Comparison of ENCODE assay signal across 1 cellular context in the genomic region with DNA sequence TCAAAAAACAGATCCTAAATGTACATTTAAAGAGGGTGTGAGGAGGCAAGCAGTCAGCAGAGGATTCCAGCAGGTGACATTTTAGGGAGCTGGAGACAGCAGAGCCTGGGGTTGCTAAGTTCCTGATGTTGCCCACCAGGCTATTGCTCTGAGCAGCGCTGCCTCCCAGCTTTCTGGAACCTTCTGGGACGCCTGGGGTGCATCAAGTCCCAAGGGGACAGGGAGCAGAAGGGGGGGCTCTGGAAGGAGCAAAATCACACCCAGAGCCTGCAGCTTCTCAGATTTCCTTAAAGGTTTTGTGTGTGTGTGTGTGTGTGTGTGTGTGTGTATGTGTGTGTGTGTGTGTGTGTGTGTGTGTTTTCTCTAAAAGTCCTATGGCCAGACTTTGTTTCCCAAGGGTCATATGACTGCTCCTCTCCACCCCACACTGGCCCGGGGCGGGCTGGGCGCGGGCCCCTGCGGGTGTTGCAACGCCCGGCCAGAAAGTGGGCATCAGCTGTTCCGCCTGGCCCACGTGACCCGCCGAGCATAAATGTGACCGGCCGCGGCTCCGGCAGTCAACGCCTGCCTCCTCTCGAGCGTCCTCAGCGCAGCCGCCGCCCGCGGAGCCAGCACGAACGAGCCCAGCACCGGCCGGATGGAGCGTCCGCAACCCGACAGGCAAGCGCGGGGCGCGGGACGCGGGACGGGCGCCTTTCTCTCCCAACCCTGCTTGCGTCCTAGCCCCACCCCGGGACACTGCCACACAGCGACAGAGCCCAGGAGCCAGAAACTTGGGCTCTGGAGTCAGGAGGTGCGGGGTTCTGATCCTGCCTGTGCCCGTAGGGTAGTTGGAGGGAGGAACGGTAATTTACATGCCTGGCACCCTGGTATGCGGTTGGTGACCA.
TF ChIP-seq lines count a peak whose summit lies in the region.

TSS of gene HMOX1 (plus strand) at position 560 of the 887 bp plus-strand sequence. CDS start at position 638, 78 bp downstream.

TF ChIP-seq in HepG2, 621 proteins besides CTCF, POLR2A, EP300 and RAD21 (continued from another document and continues in another):
- TF ChIP-seq, protein P1, sequence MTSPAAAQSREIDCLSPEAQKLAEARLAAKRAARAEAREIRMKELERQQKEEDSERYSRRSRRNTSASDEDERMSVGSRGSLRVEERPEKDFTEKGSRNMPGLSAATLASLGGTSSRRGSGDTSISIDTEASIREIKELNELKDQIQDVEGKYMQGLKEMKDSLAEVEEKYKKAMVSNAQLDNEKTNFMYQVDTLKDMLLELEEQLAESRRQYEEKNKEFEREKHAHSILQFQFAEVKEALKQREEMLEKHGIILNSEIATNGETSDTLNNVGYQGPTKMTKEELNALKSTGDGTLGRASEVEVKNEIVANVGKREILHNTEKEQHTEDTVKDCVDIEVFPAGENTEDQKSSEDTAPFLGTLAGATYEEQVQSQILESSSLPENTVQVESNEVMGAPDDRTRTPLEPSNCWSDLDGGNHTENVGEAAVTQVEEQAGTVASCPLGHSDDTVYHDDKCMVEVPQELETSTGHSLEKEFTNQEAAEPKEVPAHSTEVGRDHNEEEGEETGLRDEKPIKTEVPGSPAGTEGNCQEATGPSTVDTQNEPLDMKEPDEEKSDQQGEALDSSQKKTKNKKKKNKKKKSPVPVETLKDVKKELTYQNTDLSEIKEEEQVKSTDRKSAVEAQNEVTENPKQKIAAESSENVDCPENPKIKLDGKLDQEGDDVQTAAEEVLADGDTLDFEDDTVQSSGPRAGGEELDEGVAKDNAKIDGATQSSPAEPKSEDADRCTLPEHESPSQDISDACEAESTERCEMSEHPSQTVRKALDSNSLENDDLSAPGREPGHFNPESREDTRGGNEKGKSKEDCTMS (CRISPR knock-in tag; conservative IDR thresholded peaks at IDR 0.05), result no peak
- TF ChIP-seq ZC3H13 (CRISPR knock-in tag; IDR thresholded peaks at IDR 0.05) (no peak), ZNF589 (CRISPR knock-in tag; conservative IDR thresholded peaks at IDR 0.05) (no peak), ATF7 (IDR thresholded peaks at IDR 0.05) (no peak), ATF7 (CRISPR knock-in tag; IDR thresholded peaks at IDR 0.05) (no peak; the same call in 1 of the 2 replicates), FOSL2 (CRISPR knock-in tag; IDR thresholded peaks at IDR 0.05) (peak; percentile 64), MXI1 (IDR thresholded peaks at IDR 0.05; ENCODE audit: borderline replicate concordance, low read depth, low read length) (peak; percentile 82; the same call in 1 of the 3 replicates), ZNF879 (CRISPR knock-in tag; IDR thresholded peaks at IDR 0.05) (no peak), ASH2L (IDR thresholded peaks at IDR 0.05; ENCODE audit: insufficient read length, low read depth, low read length) (peak; percentile 65), SIX1 (CRISPR knock-in tag; IDR thresholded peaks at IDR 0.05; ENCODE audit: borderline replicate concordance) (no peak), ZUFSP (CRISPR knock-in tag; IDR thresholded peaks at IDR 0.05; ENCODE audit: borderline replicate concordance) (no peak), ZMYM4 (CRISPR knock-in tag; IDR thresholded peaks at IDR 0.05) (peak; percentile 88; the same call in 1 of the 2 replicates), ZNF337 (CRISPR knock-in tag; IDR thresholded peaks at IDR 0.05; ENCODE audit: borderline replicate concordance, low read depth) (peak; percentile 66; the same call in 1 of the 2 replicates), ISL2 (CRISPR knock-in tag; IDR thresholded peaks at IDR 0.05) (peak; percentile 81), ZNF34 (CRISPR knock-in tag; IDR thresholded peaks at IDR 0.05; ENCODE audit: borderline replicate concordance) (0 out of 2 replicates have a peak, but pooled peaks have one; percentile 39), ZNF234 (CRISPR knock-in tag; conservative IDR thresholded peaks at IDR 0.05) (no peak), ZNF180 (CRISPR knock-in tag; IDR thresholded peaks at IDR 0.05; ENCODE audit: borderline replicate concordance, low read depth) (no peak), ZNF747 (CRISPR knock-in tag; IDR thresholded peaks at IDR 0.05; ENCODE audit: borderline replicate concordance) (0 out of 2 replicates have a peak, but pooled peaks have one; percentile 46)
- TF ChIP-seq, protein P2, sequence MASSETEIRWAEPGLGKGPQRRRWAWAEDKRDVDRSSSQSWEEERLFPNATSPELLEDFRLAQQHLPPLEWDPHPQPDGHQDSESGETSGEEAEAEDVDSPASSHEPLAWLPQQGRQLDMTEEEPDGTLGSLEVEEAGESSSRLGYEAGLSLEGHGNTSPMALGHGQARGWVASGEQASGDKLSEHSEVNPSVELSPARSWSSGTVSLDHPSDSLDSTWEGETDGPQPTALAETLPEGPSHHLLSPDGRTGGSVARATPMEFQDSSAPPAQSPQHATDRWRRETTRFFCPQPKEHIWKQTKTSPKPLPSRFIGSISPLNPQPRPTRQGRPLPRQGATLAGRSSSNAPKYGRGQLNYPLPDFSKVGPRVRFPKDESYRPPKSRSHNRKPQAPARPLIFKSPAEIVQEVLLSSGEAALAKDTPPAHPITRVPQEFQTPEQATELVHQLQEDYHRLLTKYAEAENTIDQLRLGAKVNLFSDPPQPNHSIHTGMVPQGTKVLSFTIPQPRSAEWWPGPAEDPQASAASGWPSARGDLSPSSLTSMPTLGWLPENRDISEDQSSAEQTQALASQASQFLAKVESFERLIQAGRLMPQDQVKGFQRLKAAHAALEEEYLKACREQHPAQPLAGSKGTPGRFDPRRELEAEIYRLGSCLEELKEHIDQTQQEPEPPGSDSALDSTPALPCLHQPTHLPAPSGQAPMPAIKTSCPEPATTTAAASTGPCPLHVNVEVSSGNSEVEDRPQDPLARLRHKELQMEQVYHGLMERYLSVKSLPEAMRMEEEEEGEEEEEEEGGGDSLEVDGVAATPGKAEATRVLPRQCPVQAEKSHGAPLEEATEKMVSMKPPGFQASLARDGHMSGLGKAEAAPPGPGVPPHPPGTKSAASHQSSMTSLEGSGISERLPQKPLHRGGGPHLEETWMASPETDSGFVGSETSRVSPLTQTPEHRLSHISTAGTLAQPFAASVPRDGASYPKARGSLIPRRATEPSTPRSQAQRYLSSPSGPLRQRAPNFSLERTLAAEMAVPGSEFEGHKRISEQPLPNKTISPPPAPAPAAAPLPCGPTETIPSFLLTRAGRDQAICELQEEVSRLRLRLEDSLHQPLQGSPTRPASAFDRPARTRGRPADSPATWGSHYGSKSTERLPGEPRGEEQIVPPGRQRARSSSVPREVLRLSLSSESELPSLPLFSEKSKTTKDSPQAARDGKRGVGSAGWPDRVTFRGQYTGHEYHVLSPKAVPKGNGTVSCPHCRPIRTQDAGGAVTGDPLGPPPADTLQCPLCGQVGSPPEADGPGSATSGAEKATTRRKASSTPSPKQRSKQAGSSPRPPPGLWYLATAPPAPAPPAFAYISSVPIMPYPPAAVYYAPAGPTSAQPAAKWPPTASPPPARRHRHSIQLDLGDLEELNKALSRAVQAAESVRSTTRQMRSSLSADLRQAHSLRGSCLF (CRISPR knock-in tag; IDR thresholded peaks at IDR 0.05; ENCODE audit: borderline replicate concordance), result no peak
- TF ChIP-seq, protein P3, sequence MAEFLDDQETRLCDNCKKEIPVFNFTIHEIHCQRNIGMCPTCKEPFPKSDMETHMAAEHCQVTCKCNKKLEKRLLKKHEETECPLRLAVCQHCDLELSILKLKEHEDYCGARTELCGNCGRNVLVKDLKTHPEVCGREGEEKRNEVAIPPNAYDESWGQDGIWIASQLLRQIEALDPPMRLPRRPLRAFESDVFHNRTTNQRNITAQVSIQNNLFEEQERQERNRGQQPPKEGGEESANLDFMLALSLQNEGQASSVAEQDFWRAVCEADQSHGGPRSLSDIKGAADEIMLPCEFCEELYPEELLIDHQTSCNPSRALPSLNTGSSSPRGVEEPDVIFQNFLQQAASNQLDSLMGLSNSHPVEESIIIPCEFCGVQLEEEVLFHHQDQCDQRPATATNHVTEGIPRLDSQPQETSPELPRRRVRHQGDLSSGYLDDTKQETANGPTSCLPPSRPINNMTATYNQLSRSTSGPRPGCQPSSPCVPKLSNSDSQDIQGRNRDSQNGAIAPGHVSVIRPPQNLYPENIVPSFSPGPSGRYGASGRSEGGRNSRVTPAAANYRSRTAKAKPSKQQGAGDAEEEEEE (CRISPR knock-in tag; IDR thresholded peaks at IDR 0.05; ENCODE audit: borderline replicate concordance), result no peak
- TF ChIP-seq, protein P4, sequence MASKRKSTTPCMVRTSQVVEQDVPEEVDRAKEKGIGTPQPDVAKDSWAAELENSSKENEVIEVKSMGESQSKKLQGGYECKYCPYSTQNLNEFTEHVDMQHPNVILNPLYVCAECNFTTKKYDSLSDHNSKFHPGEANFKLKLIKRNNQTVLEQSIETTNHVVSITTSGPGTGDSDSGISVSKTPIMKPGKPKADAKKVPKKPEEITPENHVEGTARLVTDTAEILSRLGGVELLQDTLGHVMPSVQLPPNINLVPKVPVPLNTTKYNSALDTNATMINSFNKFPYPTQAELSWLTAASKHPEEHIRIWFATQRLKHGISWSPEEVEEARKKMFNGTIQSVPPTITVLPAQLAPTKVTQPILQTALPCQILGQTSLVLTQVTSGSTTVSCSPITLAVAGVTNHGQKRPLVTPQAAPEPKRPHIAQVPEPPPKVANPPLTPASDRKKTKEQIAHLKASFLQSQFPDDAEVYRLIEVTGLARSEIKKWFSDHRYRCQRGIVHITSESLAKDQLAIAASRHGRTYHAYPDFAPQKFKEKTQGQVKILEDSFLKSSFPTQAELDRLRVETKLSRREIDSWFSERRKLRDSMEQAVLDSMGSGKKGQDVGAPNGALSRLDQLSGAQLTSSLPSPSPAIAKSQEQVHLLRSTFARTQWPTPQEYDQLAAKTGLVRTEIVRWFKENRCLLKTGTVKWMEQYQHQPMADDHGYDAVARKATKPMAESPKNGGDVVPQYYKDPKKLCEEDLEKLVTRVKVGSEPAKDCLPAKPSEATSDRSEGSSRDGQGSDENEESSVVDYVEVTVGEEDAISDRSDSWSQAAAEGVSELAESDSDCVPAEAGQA (IDR thresholded peaks at IDR 0.05; ENCODE audit: low read depth), result 0 out of 2 replicates have a peak, but pooled peaks have one; percentile 11
- TF ChIP-seq, protein P4 (CRISPR knock-in tag; IDR thresholded peaks at IDR 0.05; ENCODE audit: borderline replicate concordance), result no peak
- TF ChIP-seq, protein P5, sequence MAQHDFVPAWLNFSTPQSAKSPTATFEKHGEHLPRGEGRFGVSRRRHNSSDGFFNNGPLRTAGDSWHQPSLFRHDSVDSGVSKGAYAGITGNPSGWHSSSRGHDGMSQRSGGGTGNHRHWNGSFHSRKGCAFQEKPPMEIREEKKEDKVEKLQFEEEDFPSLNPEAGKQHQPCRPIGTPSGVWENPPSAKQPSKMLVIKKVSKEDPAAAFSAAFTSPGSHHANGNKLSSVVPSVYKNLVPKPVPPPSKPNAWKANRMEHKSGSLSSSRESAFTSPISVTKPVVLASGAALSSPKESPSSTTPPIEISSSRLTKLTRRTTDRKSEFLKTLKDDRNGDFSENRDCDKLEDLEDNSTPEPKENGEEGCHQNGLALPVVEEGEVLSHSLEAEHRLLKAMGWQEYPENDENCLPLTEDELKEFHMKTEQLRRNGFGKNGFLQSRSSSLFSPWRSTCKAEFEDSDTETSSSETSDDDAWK (CRISPR knock-in tag; IDR thresholded peaks at IDR 0.05), result no peak
